In the genomic region with DNA sequence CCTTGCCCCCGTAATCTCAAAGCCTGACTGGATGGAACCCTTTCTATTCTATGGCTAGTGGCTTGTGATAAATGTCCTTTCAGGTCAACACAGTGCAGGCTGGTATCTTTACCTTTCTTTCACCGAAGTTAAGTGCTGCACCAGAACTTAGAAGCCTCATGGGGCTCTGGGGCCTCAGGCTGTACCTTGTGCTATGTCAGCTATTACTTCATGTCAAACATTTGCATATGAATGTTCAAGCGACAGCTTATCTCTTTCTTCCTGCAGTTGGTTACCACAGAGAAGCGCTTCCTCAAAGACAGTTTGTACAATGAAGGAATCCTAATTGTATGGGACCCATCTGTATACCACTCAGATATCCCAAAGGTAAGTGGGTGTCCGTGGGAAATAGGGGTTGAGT, we compare ENCODE assay signal across 18 cellular contexts.
A peak's percentile ranks its signal among the peaks of the same experiment; 100 is the strongest.
DNase-seq lines count a peak whose midpoint lies in the region; ATAC-seq and TF ChIP-seq lines count a peak whose summit lies in the region.
"Had no signal": no experiment of that assay in that cellular context is flagged by ENCODE, and none has a peak within 500 bp of the region (broad histone marks: within the 10 kb centered on the region; RNA-seq: fewer than 3 reads in every experiment).

No MANE protein-coding gene starts in this region.

- H3K36me3 Mint-ChIP-seq in WTC11: peaks cover 71% of the 10 kb centered on the region
- H3K36me3 Mint-ChIP-seq in stimulated activated memory B cell treated with anti-CD40 and anti-IgM and Interleukin-4, amounts not matched to agents 10 μg/mL and 1 μg/mL and 100 μg/mL, for 72 hours: peaks cover 79% of the 10 kb centered on the region

- H3K27ac ChIP-seq in cardiac muscle cell: peak overlapping the region; percentile 71
- H3K27ac ChIP-seq in right atrium auricular region: no peak overlapping the region
- H3K27ac ChIP-seq in thyroid gland: no peak overlapping the region
- H3K27ac ChIP-seq: coronary artery, upper lobe of right lung had no signal

- no peaks in the 10 kb centered on the region for H3K9me3 ChIP-seq in cardiac muscle cell (ENCODE audit: low read depth)
- H3K9me3 ChIP-seq in right atrium auricular region: no peaks in the 10 kb centered on the region
- no peaks in the 10 kb centered on the region for H3K9me3 ChIP-seq in thyroid gland
- H3K9me3 ChIP-seq: upper lobe of right lung had no signal

- H3K27me3 ChIP-seq in cardiac muscle cell (no peaks in the 10 kb centered on the region), right atrium auricular region (no peaks in the 10 kb centered on the region), thyroid gland (no peaks in the 10 kb centered on the region)
- H3K27me3 ChIP-seq: upper lobe of right lung had no signal

- H3K9me3 Mint-ChIP-seq in WTC11: peaks cover 7% of the 10 kb centered on the region
- H3K9me3 Mint-ChIP-seq in stimulated activated memory B cell treated with anti-CD40 and anti-IgM and Interleukin-4, amounts not matched to agents 10 μg/mL and 1 μg/mL and 100 μg/mL, for 72 hours: peaks cover 3% of the 10 kb centered on the region

- CTCF ChIA-PET in WTC11 (lab: Charles Lee): interaction anchor here (0.5 to 0.8 kb wide), 2 partner anchors 40 to 76 kb away, joined by 3 read pairs; no protein-coding TSS in a partner anchor

- POLR2A ChIA-PET in WTC11 (lab: Charles Lee): no interaction called here

- peak overlapping the region; percentile 42; the same call in 1 of the 2 replicates for H3K27ac Mint-ChIP-seq in WTC11
- peak overlapping the region; percentile 56 for H3K27ac Mint-ChIP-seq in stimulated activated memory B cell treated with anti-CD40 and anti-IgM and Interleukin-4, amounts not matched to agents 10 μg/mL and 1 μg/mL and 100 μg/mL, for 72 hours
- H3K27ac Mint-ChIP-seq: nephron had no signal

- H3K4me1 ChIP-seq in cardiac muscle cell (ENCODE audit: low read depth): peaks cover 23% of the 10 kb centered on the region
- no peaks in the 10 kb centered on the region for H3K4me1 ChIP-seq in right atrium auricular region
- no peaks in the 10 kb centered on the region for H3K4me1 ChIP-seq in thyroid gland
- H3K4me1 ChIP-seq: upper lobe of right lung had no signal

- DNase-seq in cardiac muscle cell (ENCODE audit: low read depth in 1 of 2, low spot score in 1 of 2) (no peak), right atrium auricular region (ENCODE audit: low spot score) (no peak), NCI-H526 (lab: John Stamatoyannopoulos, UW) (peak; percentile 25 to 43), WTC11 (ENCODE audit: low spot score) (no peak), HUDEP-2 (lab: John Stamatoyannopoulos, UW; ENCODE audit: unreplicated experiment in 76 of 76) (no peak), NCI-H446 treated with DMSO at 0.1 percent for 48 hours (lab: John Stamatoyannopoulos, UW) (no peak), thyroid gland (no peak)
- DNase-seq: activated CD8-positive, alpha-beta memory T cell treated with anti-CD3 and anti-CD28 coated beads, Interleukin-2, amount 50 U/mL, for 48 hours; DMS153; hypothalamus; NCI-H1436 treated with DMSO at 0.1 percent for 48 hours; NCI-H510A; stimulated activated CD4-positive, alpha-beta T cell treated with anti-CD3 and anti-CD28 coated beads, Interleukin-1b, Interleukin-23, amount 100 ng/mL, for 48 hours; upper lobe of right lung had no signal

- H3K4me1 Mint-ChIP-seq in WTC11: peaks cover 15% of the 10 kb centered on the region
- peaks cover 60% of the 10 kb centered on the region for H3K4me1 Mint-ChIP-seq in stimulated activated memory B cell treated with anti-CD40 and anti-IgM and Interleukin-4, amounts not matched to agents 10 μg/mL and 1 μg/mL and 100 μg/mL, for 72 hours
- H3K4me1 Mint-ChIP-seq: nephron had no signal

- H3K4me3 ChIP-seq in cardiac muscle cell (no peak overlapping the region), right atrium auricular region (no peak overlapping the region), thyroid gland (replicated peaks in 1 of 3) (no peak overlapping the region)
- H3K4me3 ChIP-seq: coronary artery, upper lobe of right lung had no signal

- intact Hi-C loops in thyroid gland (cut with DNase I): no loop called here

- TF ChIP-seq CTCF in cardiac muscle cell (IDR thresholded peaks at IDR 0.05; ENCODE audit: low read depth, low read length) (no peak), right atrium auricular region (IDR thresholded peaks at IDR 0.05) (no peak), WTC11 (IDR thresholded peaks at IDR 0.05) (no peak), thyroid gland (IDR thresholded peaks at IDR 0.05) (no peak)

- no peak for TF ChIP-seq POLR2A in thyroid gland (IDR thresholded peaks at IDR 0.05)

- H3K4me3 Mint-ChIP-seq in WTC11: no peak overlapping the region
- H3K4me3 Mint-ChIP-seq in stimulated activated memory B cell treated with anti-CD40 and anti-IgM and Interleukin-4, amounts not matched to agents 10 μg/mL and 1 μg/mL and 100 μg/mL, for 72 hours: no peak overlapping the region
- H3K4me3 Mint-ChIP-seq: nephron had no signal

- H3K36me3 ChIP-seq in cardiac muscle cell (peaks cover 13% of the 10 kb centered on the region), right atrium auricular region (peaks cover 35% of the 10 kb centered on the region), thyroid gland (peaks cover 7 to 46% of the 10 kb centered on the region in 2 donors)

- 92 to 93% methylated on average over 5 of the region's 5 CpGs for WGBS in thyroid gland, 2 donors

- H3K27me3 Mint-ChIP-seq in WTC11 (ENCODE audit: low read depth): no peaks in the 10 kb centered on the region
- no peaks in the 10 kb centered on the region for H3K27me3 Mint-ChIP-seq in stimulated activated memory B cell treated with anti-CD40 and anti-IgM and Interleukin-4, amounts not matched to agents 10 μg/mL and 1 μg/mL and 100 μg/mL, for 72 hours

- peak; percentile 28 for ATAC-seq in WTC11
- peak; percentile 68 for ATAC-seq in stimulated activated memory B cell treated with anti-CD40 and anti-IgM and Interleukin-4, amounts not matched to agents 10 μg/mL and 1 μg/mL and 100 μg/mL, for 72 hours
- ATAC-seq: left lobe of liver, upper lobe of right lung had no signal

TF ChIP-seq in WTC11, 78 proteins besides CTCF, POLR2A, EP300 and RAD21 (continues in another document):
- no peak for TF ChIP-seq OVOL2 (CRISPR knock-in tag; IDR thresholded peaks at IDR 0.05; ENCODE audit: borderline replicate concordance)
- TF ChIP-seq, protein P1, sequence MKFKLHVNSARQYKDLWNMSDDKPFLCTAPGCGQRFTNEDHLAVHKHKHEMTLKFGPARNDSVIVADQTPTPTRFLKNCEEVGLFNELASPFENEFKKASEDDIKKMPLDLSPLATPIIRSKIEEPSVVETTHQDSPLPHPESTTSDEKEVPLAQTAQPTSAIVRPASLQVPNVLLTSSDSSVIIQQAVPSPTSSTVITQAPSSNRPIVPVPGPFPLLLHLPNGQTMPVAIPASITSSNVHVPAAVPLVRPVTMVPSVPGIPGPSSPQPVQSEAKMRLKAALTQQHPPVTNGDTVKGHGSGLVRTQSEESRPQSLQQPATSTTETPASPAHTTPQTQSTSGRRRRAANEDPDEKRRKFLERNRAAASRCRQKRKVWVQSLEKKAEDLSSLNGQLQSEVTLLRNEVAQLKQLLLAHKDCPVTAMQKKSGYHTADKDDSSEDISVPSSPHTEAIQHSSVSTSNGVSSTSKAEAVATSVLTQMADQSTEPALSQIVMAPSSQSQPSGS (CRISPR knock-in tag; IDR thresholded peaks at IDR 0.05; ENCODE audit: borderline replicate concordance, low read depth): no peak
- TF ChIP-seq, protein P2, sequence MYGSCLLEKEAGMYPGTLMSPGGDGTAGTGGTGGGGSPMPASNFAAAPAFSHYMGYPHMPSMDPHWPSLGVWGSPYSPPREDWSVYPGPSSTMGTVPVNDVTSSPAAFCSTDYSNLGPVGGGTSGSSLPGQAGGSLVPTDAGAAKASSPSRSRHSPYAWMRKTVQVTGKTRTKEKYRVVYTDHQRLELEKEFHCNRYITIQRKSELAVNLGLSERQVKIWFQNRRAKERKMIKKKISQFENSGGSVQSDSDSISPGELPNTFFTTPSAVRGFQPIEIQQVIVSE (CRISPR knock-in tag; IDR thresholded peaks at IDR 0.05; ENCODE audit: borderline replicate concordance): no peak
- TF ChIP-seq MYBL2 (CRISPR knock-in tag; IDR thresholded peaks at IDR 0.05): no peak
- TF ChIP-seq ZBTB21 (CRISPR knock-in tag; IDR thresholded peaks at IDR 0.05; ENCODE audit: borderline replicate concordance): no peak
- no peak for TF ChIP-seq SOX15 (CRISPR knock-in tag; IDR thresholded peaks at IDR 0.05)
- TF ChIP-seq, protein P3, sequence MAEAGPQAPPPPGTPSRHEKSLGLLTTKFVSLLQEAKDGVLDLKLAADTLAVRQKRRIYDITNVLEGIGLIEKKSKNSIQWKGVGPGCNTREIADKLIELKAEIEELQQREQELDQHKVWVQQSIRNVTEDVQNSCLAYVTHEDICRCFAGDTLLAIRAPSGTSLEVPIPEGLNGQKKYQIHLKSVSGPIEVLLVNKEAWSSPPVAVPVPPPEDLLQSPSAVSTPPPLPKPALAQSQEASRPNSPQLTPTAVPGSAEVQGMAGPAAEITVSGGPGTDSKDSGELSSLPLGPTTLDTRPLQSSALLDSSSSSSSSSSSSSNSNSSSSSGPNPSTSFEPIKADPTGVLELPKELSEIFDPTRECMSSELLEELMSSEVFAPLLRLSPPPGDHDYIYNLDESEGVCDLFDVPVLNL (CRISPR knock-in tag; IDR thresholded peaks at IDR 0.05; ENCODE audit: borderline replicate concordance, low read depth): no peak
- TF ChIP-seq, protein P4, sequence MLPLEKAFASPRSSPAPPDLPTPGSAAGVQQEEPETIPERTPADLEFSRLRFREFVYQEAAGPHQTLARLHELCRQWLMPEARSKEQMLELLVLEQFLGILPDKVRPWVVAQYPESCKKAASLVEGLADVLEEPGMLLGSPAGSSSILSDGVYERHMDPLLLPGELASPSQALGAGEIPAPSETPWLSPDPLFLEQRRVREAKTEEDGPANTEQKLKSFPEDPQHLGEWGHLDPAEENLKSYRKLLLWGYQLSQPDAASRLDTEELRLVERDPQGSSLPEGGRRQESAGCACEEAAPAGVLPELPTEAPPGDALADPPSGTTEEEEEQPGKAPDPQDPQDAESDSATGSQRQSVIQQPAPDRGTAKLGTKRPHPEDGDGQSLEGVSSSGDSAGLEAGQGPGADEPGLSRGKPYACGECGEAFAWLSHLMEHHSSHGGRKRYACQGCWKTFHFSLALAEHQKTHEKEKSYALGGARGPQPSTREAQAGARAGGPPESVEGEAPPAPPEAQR (CRISPR knock-in tag; IDR thresholded peaks at IDR 0.05): no peak
- TF ChIP-seq SMAD4 (CRISPR knock-in tag; IDR thresholded peaks at IDR 0.05): no peak
- TF ChIP-seq ZNF416 (CRISPR knock-in tag; IDR thresholded peaks at IDR 0.05): no peak
- no peak for TF ChIP-seq JUN (CRISPR knock-in tag; IDR thresholded peaks at IDR 0.05)
- TF ChIP-seq SMAD3 (CRISPR knock-in tag; IDR thresholded peaks at IDR 0.05; ENCODE audit: borderline replicate concordance): no peak

Comparison
In these comparisons a context has a peak if more than half of its experiments do, and no peak if none do; other contexts are left out.
1. DNase-seq: peak in NCI-H526 (2 of 2); none in cardiac muscle cell (0 of 2), right atrium auricular region (single experiment), WTC11 (single experiment), HUDEP-2 (0 of 76), NCI-H446 treated with DMSO at 0.1 percent for 48 hours (single experiment) and thyroid gland (0 of 2).